Comparison of ENCODE assay signal across 15 cellular contexts in the genomic region with DNA sequence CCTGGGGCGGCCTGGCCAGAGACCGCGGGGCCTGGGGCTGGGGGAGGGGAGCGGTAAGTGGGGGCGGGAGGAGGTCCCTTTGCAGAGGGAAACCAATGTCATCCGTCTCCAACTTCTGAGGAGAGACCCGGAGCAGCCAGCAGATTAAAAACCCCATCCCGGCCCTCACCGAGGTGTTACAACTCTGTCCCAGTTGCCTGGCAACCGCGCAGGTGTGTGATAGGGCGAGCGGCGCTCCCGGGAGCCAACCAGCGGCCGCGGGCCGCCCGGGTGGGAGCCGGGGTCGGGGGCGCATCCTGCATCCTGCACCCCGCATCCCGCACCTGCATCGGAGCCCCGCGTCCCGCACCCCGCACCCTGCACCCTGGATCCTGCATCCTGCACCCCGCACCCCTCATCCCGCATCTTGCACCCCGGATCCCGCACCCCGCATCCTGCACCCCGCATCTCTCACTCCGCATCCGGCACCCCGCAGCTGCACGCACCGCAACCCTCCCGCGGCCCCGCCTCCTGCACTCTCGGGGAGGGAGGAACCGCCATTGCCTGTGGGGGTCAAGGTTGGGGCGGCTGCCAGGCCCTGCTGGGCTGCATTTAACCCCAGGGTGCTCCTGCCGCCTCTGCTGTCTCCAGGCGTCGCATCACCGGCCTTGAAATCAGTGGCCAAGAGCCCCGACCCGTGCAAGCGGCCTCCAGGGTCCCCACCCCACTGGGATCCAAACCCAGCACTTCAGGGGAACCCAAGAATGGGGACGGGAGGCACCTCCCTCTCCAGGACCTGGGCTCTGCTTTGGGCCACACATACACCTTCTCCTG. TPM values are rescaled to one million over a fixed set of nuclear protein-coding genes. Genes with fewer than 3 reads are reported as not detected.
DNase-seq lines count a peak whose midpoint lies in the region; ATAC-seq and TF ChIP-seq lines count a peak whose summit lies in the region.
"Had no signal": no experiment of that assay in that cellular context is flagged by ENCODE, and none has a peak within 500 bp of the region (broad histone marks: within the 10 kb centered on the region; RNA-seq: fewer than 3 reads in every experiment).

No MANE protein-coding gene starts in this region.

- H3F3A ChIP-seq in PC-9 (ENCODE audit: insufficient read depth, low read depth): no peaks in the 10 kb centered on the region; the same call in 1 of the 2 replicates

- no peaks in the 10 kb centered on the region for H3K36me3 ChIP-seq in BE2C
- no peaks in the 10 kb centered on the region for H3K36me3 ChIP-seq in adrenal gland (replicated peaks in 1 of 2)
- no peaks in the 10 kb centered on the region for H3K36me3 ChIP-seq in PC-9 (ENCODE audit: low read depth)
- H3K36me3 ChIP-seq: brain microvascular endothelial cell, uterus had no signal

- TF ChIP-seq POLR2A in adrenal gland (IDR thresholded peaks at IDR 0.05): no peak

- H2AFZ ChIP-seq in PC-9: no peak overlapping the region

- H3K9me3 ChIP-seq in BE2C (no peaks in the 10 kb centered on the region), adrenal gland (replicated peaks in 1 of 3) (no peaks in the 10 kb centered on the region), iPS-18c (ENCODE audit: control insufficient read depth, insufficient read depth, low read length) (no peaks in the 10 kb centered on the region), PC-9 (ENCODE audit: insufficient read depth, low read depth) (no peaks in the 10 kb centered on the region)
- H3K9me3 ChIP-seq: uterus had no signal

- DNase-seq in BE2C: peak; percentile 50
- peak; percentile 67 for DNase-seq in COLO668 (lab: John Stamatoyannopoulos, UW; ENCODE audit: unreplicated experiment)
- peak in 4 of 7 donors; percentile 38 to 73 (median 46) for DNase-seq in adrenal gland
- DNase-seq in PC-9: no peak
- DNase-seq in epidermal melanocyte (ENCODE audit: insufficient read length, low spot score): no peak
- DNase-seq: activated gamma-delta T cell treated with Interleukin-2 at 50 U/mL for 16 hours; brain microvascular endothelial cell; effector memory CD8-positive, alpha-beta T cell; GOT3; PC-3; stimulated activated naive CD8-positive, alpha-beta T cell treated with anti-CD3 and anti-CD28 coated beads, Interleukin-15, Interleukin-2, amounts not matched to agents 100 U/mL and 50 U/mL, for 24 hours; uterus had no signal

- H3K4me1 ChIP-seq in BE2C: no peaks in the 10 kb centered on the region
- peaks cover 13 to 19% of the 10 kb centered on the region in 2 donors for H3K4me1 ChIP-seq in adrenal gland (replicated peaks in 1 of 2)
- 0 out of 2 replicates have a peak, but pooled peaks cover 7% of the 10 kb centered on the region for H3K4me1 ChIP-seq in PC-9 (replicated peaks; ENCODE audit: insufficient read depth)
- H3K4me1 ChIP-seq: uterus had no signal

- no peak overlapping the region for H3K4me2 ChIP-seq in PC-9
- H3K4me2 ChIP-seq: smooth muscle cell had no signal

- CTCF ChIA-PET in PC-9 (lab: Charles Lee): no interaction called here

- TF ChIP-seq CTCF in BE2C (IDR thresholded peaks at IDR 0.05; ENCODE audit: low read depth, low read length) (no peak), adrenal gland (IDR thresholded peaks at IDR 0.05) (no peak), PC-9 (conservative IDR thresholded peaks at IDR 0.05) (no peak)

- no peaks in the 10 kb centered on the region for H4K20me1 ChIP-seq in PC-9 (ENCODE audit: insufficient read depth)

- BruUV-seq in PC-9 (replicated peaks; lab: Mats Ljungman, UMichigan): no TSS peak

- no peaks in the 10 kb centered on the region for H3K79me2 ChIP-seq in PC-9 (ENCODE audit: low read depth)

- no peaks in the 10 kb centered on the region for H3K9me2 ChIP-seq in PC-9 (ENCODE audit: insufficient read depth)

- no peaks in the 10 kb centered on the region for H3K27me3 ChIP-seq in BE2C
- H3K27me3 ChIP-seq in adrenal gland: no peaks in the 10 kb centered on the region
- no peaks in the 10 kb centered on the region for H3K27me3 ChIP-seq in PC-9 (ENCODE audit: insufficient read depth, low read depth)

- 9 to 21% (median 17%) methylated on average over 17 to 55 of the region's 55 CpGs for WGBS in adrenal gland, 4 donors

- H3K4me3 ChIP-seq in BE2C (ENCODE audit: low read depth, low read length) (no peak overlapping the region), adrenal gland (no peak overlapping the region), iPS-18c (ENCODE audit: insufficient read depth, low read depth, low read length) (peak overlapping the region; percentile 4; the same call in 1 of the 2 replicates), PC-9 (no peak overlapping the region)
- H3K4me3 ChIP-seq: smooth muscle cell, uterus had no signal

- POLR2A ChIA-PET in PC-9 (lab: Charles Lee; ENCODE audit: unreplicated experiment): no interaction called here

- no peak for ATAC-seq in GM21723 (IDR thresholded peaks at IDR 0.05; ENCODE audit: unreplicated experiment)
- ATAC-seq: effector memory CD8-positive, alpha-beta T cell; PC-3; stimulated activated naive CD8-positive, alpha-beta T cell treated with anti-CD3 and anti-CD28 coated beads, Interleukin-15, Interleukin-2, amounts not matched to agents 100 U/mL and 50 U/mL, for 24 hours had no signal

- intact Hi-C loops in adrenal gland (cut with DNase I) (no loop called here), PC-9 (cut with micrococcal nuclease; ENCODE audit: unreplicated experiment) (no loop called here)

- H3K27ac ChIP-seq in adrenal gland (no peak overlapping the region), PC-9 (no peak overlapping the region)
- H3K27ac ChIP-seq: brain microvascular endothelial cell, uterus had no signal

RNA-seq across cellular contexts. Expression of gene RTN4RL1, which starts 47.3 kb away (rescaled TPM):
- polyA plus RNA-seq in BE2C (2012; ENCODE audit: insufficient read depth, insufficient read length, low read depth): 4.8 TPM
- total RNA-seq in adrenal gland: 1 to 10 TPM; 5.1 to 9.4 (median 8.0) TPM
- polyA plus RNA-seq in adrenal gland: 1 to 10 TPM; 1.8 to 2.4 (median 1.9) TPM
- total RNA-seq in PC-9 (2021): 0.13 and 0.35 TPM in 2 replicates
- total RNA-seq: smooth muscle cell had no signal
- polyA plus RNA-seq: smooth muscle cell had no signal

RNA-seq across cellular contexts. Expression of gene DPH1, which starts 52.2 kb away (rescaled TPM):
- polyA plus RNA-seq in BE2C (2012; ENCODE audit: insufficient read depth, insufficient read length, low read depth): 130 TPM
- 10 to 100 TPM; 37.7 to 65.3 (median 57.7) TPM for total RNA-seq in adrenal gland
- polyA plus RNA-seq in adrenal gland: 100 to 1,000 TPM in 1 of 3 donors, 10 to 100 TPM in 2; 34.3 to 100 (median 69.7) TPM
- total RNA-seq in PC-9 (2021): 36.7 and 44.9 TPM in 2 replicates

Comparison
In these comparisons a context has a peak if more than half of its experiments do, and no peak if none do; other contexts are left out.
1. DNase-seq: peak in BE2C (single experiment), COLO668 (single experiment) and adrenal gland (4 of 7); none in PC-9 (0 of 2) and epidermal melanocyte (single experiment).